ENCODE assay signal across 11 cellular contexts in the genomic region with DNA sequence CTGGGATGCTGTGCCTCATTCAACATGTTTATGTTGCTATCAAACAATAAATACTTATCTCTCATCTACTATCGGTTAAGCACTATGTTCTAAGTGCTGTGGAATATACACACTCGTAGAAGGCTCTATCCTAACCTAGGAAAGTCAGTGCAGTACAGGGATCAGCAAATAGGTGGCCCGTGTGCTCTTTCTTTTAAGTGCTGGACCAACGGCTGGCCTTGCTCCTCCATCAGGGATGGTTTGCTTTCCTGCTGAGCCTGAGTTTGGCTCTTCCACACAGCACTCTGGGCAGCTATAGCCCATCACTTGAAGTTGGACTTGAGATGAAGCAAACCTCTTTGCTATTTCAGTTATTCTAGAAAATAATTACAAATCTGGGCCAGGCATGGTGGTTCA.
DNase-seq lines count a peak whose midpoint lies in the region; ATAC-seq, FAIRE-seq and TF ChIP-seq lines count a peak whose summit lies in the region.
"Had no signal": no experiment of that assay in that cellular context is flagged by ENCODE, and none has a peak within 500 bp of the region (broad histone marks: within the 10 kb centered on the region; RNA-seq: fewer than 3 reads in every experiment).

No MANE protein-coding gene starts in this region.

- peaks cover 36% of the 10 kb centered on the region for H3K4me1 Mint-ChIP-seq in chondrocyte (ENCODE audit: low read depth)

- no peaks in the 10 kb centered on the region for H3K36me3 Mint-ChIP-seq in chondrocyte (ENCODE audit: low read depth)

- ATAC-seq in HG02571 (IDR thresholded peaks at IDR 0.05; ENCODE audit: unreplicated experiment) (no peak), HG03520 (IDR thresholded peaks at IDR 0.05; ENCODE audit: unreplicated experiment) (no peak), GM18517 (IDR thresholded peaks at IDR 0.05; ENCODE audit: unreplicated experiment) (no peak)

- DNase-seq in Daoy (ENCODE audit: low read depth) (peak; percentile 14), HEK293T (ENCODE audit: extremely low spot score) (peak; percentile 32), chondrocyte (ENCODE audit: low spot score) (no peak), medulla oblongata (ENCODE audit: extremely low spot score) (peak; percentile 46), GM19239 (ENCODE audit: insufficient read length, low spot score) (no peak)
- DNase-seq: NCI-H146, ovary, SHP77 had no signal

- H3K4me3 Mint-ChIP-seq in chondrocyte (ENCODE audit: unreplicated experiment): no peak overlapping the region

- no peaks in the 10 kb centered on the region for H3K9me3 Mint-ChIP-seq in chondrocyte (ENCODE audit: low read depth)

- FAIRE-seq in GM19239 (lab: Jason Lieb, UNC): no peak

- CTCF ChIA-PET in HEK293T (lab: Yijun Ruan, JAX): no interaction called here

- no peak overlapping the region for H3K27ac Mint-ChIP-seq in chondrocyte (ENCODE audit: unreplicated experiment)

- no peaks in the 10 kb centered on the region for H3K27me3 Mint-ChIP-seq in chondrocyte (ENCODE audit: low read depth)

- peak; percentile 62 for TF ChIP-seq CTCF in chondrocyte (IDR thresholded peaks at IDR 0.05)

- POLR2A ChIA-PET in HEK293T (lab: Yijun Ruan, JAX): no interaction called here

TF ChIP-seq in HEK293T, 16 proteins besides CTCF, POLR2A, EP300 and RAD21:
- TF ChIP-seq L3MBTL2 (conservative IDR thresholded peaks at IDR 0.05): no peak
- TF ChIP-seq, protein P1, sequence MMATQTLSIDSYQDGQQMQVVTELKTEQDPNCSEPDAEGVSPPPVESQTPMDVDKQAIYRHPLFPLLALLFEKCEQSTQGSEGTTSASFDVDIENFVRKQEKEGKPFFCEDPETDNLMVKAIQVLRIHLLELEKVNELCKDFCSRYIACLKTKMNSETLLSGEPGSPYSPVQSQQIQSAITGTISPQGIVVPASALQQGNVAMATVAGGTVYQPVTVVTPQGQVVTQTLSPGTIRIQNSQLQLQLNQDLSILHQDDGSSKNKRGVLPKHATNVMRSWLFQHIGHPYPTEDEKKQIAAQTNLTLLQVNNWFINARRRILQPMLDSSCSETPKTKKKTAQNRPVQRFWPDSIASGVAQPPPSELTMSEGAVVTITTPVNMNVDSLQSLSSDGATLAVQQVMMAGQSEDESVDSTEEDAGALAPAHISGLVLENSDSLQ (IDR thresholded peaks at IDR 0.05): no peak
- TF ChIP-seq HDGF (IDR thresholded peaks at IDR 0.05; ENCODE audit: borderline replicate concordance): no peak
- no peak for TF ChIP-seq LEF1 (IDR thresholded peaks at IDR 0.05; ENCODE audit: borderline replicate concordance)
- no peak for TF ChIP-seq SP1 (IDR thresholded peaks at IDR 0.05)

Comparison
In these comparisons a context has a peak if more than half of its experiments do, and no peak if none do; other contexts are left out.
1. DNase-seq: peak in Daoy (single experiment), HEK293T (single experiment) and medulla oblongata (single experiment); none in chondrocyte (single experiment) and GM19239 (single experiment).